In the genomic region with DNA sequence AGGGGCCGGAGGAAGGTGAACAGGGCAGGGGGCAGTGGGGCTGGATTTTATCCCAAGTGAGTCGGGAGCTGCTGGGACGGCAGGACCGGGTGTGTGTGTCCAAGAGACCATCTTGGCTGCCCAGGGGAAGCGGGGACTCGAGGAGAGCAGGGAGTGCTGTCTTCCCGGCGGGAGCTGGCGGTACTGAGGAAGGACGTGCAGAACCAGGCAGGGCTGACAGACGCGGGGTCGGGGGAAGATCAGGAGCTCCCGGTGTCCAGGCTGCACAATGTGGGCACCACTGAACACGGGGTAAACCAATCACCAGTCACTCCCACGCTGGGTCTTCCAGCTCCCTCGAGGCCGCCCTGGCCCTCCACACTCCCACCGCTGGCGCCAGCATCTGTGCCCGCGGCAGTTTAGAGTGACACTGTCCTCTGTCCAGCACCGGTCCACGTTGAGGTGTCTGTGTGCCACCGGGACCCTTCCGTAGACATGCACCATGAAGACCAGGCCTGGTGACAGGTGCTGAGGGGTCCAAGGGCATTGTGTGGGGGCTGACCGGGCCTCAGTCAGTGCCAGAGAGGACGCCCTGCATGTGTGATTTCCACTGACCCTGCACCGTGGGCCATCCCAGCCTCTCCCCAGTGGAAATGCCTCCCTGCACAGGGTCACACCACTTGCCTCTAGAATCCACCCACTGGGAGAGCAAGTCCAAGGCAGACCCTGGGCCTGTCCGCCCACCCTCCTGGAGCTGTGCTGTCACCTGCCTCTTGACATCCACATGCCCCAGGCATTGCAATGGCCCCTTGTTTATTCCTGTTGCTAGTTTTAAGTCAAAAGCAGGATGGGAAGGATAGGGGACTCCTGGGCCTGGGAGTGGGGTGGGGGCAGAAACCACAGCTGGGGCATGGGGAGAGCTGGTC, we compare ENCODE assay signal across 2 cellular contexts.
TF ChIP-seq lines count a peak whose summit lies in the region.

No MANE protein-coding gene starts in this region.

TF ChIP-seq in IMR-90, 13 proteins besides CTCF, POLR2A, EP300 and RAD21 (continued from another document):
- TF ChIP-seq, protein P1, sequence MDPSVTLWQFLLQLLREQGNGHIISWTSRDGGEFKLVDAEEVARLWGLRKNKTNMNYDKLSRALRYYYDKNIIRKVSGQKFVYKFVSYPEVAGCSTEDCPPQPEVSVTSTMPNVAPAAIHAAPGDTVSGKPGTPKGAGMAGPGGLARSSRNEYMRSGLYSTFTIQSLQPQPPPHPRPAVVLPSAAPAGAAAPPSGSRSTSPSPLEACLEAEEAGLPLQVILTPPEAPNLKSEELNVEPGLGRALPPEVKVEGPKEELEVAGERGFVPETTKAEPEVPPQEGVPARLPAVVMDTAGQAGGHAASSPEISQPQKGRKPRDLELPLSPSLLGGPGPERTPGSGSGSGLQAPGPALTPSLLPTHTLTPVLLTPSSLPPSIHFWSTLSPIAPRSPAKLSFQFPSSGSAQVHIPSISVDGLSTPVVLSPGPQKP (IDR thresholded peaks at IDR 0.05; ENCODE audit: borderline replicate concordance, low read depth, low read length), result no peak
- TF ChIP-seq RCOR1 (IDR thresholded peaks at IDR 0.05; ENCODE audit: insufficient replicate concordance, low read length) (no peak), CEBPB (IDR thresholded peaks at IDR 0.05; ENCODE audit: low read depth, low read length) (no peak), MAFK (IDR thresholded peaks at IDR 0.05; ENCODE audit: low read depth, low read length) (no peak), MAZ (IDR thresholded peaks at IDR 0.05; ENCODE audit: borderline replicate concordance, low read depth, low read length) (no peak), BHLHE40 (IDR thresholded peaks at IDR 0.05; ENCODE audit: low read depth, low read length) (no peak), FOS (IDR thresholded peaks at IDR 0.05; ENCODE audit: low read depth, low read length) (no peak), MXI1 (IDR thresholded peaks at IDR 0.05; ENCODE audit: borderline replicate concordance, low read depth, low read length) (no peak)
- TF ChIP-seq, protein P2, sequence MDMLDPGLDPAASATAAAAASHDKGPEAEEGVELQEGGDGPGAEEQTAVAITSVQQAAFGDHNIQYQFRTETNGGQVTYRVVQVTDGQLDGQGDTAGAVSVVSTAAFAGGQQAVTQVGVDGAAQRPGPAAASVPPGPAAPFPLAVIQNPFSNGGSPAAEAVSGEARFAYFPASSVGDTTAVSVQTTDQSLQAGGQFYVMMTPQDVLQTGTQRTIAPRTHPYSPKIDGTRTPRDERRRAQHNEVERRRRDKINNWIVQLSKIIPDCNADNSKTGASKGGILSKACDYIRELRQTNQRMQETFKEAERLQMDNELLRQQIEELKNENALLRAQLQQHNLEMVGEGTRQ (IDR thresholded peaks at IDR 0.05; ENCODE audit: low read depth, low read length), result no peak

TF ChIP-seq in WTC11, 78 proteins besides CTCF, POLR2A, EP300 and RAD21 (continued from another document):
- TF ChIP-seq, protein P3, sequence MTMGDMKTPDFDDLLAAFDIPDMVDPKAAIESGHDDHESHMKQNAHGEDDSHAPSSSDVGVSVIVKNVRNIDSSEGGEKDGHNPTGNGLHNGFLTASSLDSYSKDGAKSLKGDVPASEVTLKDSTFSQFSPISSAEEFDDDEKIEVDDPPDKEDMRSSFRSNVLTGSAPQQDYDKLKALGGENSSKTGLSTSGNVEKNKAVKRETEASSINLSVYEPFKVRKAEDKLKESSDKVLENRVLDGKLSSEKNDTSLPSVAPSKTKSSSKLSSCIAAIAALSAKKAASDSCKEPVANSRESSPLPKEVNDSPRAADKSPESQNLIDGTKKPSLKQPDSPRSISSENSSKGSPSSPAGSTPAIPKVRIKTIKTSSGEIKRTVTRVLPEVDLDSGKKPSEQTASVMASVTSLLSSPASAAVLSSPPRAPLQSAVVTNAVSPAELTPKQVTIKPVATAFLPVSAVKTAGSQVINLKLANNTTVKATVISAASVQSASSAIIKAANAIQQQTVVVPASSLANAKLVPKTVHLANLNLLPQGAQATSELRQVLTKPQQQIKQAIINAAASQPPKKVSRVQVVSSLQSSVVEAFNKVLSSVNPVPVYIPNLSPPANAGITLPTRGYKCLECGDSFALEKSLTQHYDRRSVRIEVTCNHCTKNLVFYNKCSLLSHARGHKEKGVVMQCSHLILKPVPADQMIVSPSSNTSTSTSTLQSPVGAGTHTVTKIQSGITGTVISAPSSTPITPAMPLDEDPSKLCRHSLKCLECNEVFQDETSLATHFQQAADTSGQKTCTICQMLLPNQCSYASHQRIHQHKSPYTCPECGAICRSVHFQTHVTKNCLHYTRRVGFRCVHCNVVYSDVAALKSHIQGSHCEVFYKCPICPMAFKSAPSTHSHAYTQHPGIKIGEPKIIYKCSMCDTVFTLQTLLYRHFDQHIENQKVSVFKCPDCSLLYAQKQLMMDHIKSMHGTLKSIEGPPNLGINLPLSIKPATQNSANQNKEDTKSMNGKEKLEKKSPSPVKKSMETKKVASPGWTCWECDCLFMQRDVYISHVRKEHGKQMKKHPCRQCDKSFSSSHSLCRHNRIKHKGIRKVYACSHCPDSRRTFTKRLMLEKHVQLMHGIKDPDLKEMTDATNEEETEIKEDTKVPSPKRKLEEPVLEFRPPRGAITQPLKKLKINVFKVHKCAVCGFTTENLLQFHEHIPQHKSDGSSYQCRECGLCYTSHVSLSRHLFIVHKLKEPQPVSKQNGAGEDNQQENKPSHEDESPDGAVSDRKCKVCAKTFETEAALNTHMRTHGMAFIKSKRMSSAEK (CRISPR knock-in tag; IDR thresholded peaks at IDR 0.05; ENCODE audit: borderline replicate concordance), result no peak
- TF ChIP-seq ZNF138 (CRISPR knock-in tag; conservative IDR thresholded peaks at IDR 0.05) (no peak), SMAD3 (CRISPR knock-in tag; IDR thresholded peaks at IDR 0.05; ENCODE audit: borderline replicate concordance) (no peak), TEAD1 (CRISPR knock-in tag; IDR thresholded peaks at IDR 0.05) (no peak), RORB (CRISPR knock-in tag; IDR thresholded peaks at IDR 0.05) (no peak)
- TF ChIP-seq, protein P4, sequence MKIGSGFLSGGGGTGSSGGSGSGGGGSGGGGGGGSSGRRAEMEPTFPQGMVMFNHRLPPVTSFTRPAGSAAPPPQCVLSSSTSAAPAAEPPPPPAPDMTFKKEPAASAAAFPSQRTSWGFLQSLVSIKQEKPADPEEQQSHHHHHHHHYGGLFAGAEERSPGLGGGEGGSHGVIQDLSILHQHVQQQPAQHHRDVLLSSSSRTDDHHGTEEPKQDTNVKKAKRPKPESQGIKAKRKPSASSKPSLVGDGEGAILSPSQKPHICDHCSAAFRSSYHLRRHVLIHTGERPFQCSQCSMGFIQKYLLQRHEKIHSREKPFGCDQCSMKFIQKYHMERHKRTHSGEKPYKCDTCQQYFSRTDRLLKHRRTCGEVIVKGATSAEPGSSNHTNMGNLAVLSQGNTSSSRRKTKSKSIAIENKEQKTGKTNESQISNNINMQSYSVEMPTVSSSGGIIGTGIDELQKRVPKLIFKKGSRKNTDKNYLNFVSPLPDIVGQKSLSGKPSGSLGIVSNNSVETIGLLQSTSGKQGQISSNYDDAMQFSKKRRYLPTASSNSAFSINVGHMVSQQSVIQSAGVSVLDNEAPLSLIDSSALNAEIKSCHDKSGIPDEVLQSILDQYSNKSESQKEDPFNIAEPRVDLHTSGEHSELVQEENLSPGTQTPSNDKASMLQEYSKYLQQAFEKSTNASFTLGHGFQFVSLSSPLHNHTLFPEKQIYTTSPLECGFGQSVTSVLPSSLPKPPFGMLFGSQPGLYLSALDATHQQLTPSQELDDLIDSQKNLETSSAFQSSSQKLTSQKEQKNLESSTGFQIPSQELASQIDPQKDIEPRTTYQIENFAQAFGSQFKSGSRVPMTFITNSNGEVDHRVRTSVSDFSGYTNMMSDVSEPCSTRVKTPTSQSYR (CRISPR knock-in tag; IDR thresholded peaks at IDR 0.05), result no peak
TF ChIP-seq in WTC11: peak in this region for 0.
